In the genomic region with DNA sequence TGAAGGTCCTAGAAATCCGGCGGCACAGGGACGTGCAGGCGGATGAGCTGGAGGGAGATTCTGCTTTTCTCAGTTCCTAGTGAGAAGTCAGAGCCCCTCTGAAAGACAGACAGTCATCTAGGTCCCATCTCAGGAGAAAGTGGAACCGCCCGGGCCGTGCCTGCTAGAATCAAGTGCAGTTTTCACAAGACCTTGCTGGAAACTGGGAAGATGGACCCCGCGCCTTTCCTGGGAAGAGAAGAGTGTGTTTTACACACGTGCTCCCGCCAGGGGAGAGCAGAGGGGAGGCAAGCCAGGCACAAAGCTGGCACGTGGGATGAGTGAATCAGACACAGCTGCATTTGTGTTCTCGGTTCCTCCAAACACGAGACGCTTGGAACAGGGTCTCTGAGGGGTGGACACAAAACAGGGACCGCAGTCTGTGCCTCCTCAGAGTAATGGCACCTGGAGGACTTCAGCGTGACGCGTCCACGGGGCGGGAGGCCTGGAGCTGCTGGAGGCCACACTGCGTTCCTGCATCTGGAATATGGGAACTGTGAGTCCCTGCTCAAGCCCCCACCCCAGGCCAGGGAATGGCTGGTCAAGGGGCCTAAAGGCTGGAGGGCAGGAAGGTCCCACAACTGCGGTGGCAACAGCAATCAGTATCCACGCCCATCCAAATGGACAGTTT, we compare ENCODE assay signal across 25 cellular contexts.
DNase-seq lines count a peak whose midpoint lies in the region; TF ChIP-seq lines count a peak whose summit lies in the region.
"Had no signal": no experiment of that assay in that cellular context is flagged by ENCODE, and none has a peak within 500 bp of the region (broad histone marks: within the 10 kb centered on the region; RNA-seq: fewer than 3 reads in every experiment).

No MANE protein-coding gene starts in this region.

- TF ChIP-seq POLR2A in adrenal gland (IDR thresholded peaks at IDR 0.05), result no peak

- H2AFZ ChIP-seq in trophoblast cell (ENCODE audit: insufficient read depth, low read length, poor library complexity), result no peak overlapping the region
- H2AFZ ChIP-seq: PC-9 had no signal

- H3K4me1 ChIP-seq in adrenal gland (replicated peaks in 1 of 2), result no peaks in the 10 kb centered on the region
- H3K4me1 ChIP-seq in trophoblast cell (ENCODE audit: control insufficient read depth in 1 of 2, insufficient read depth in 2 of 2, low read length in 2 of 2), result no peaks in the 10 kb centered on the region
- H3K4me1 ChIP-seq: BLaER1 treated with 17β-estradiol and CSF1 and Interleukin-3, amounts not matched to agents 10 nM and 100 nM had no signal

- H3K23ac ChIP-seq in trophoblast cell (ENCODE audit: low read length), result no peak overlapping the region

- peaks cover 34% of the 10 kb centered on the region for H3K9me3 Mint-ChIP-seq in activated naive CD4-positive, alpha-beta T cell treated with anti-CD3 and anti-CD28 coated beads, Interleukin-2, amount 10 ng/mL, durations not matched to agents 7 days and 5 days

- H4K8ac ChIP-seq in trophoblast cell (ENCODE audit: low read depth, low read length), result no peak overlapping the region

- no peaks in the 10 kb centered on the region for H3K27me3 Mint-ChIP-seq in activated naive CD4-positive, alpha-beta T cell treated with anti-CD3 and anti-CD28 coated beads, Interleukin-2, amount 10 ng/mL, durations not matched to agents 7 days and 5 days
- H3K27me3 Mint-ChIP-seq: CD4-positive, alpha-beta memory T cell had no signal

- no peak overlapping the region for H4K91ac ChIP-seq in trophoblast cell (ENCODE audit: low read depth, low read length)

- intact Hi-C loops in posterior vena cava (cut with DNase I), result no loop called here
- intact Hi-C loops in adrenal gland (cut with DNase I), result no loop called here

- no peaks in the 10 kb centered on the region for H3K79me1 ChIP-seq in trophoblast cell (ENCODE audit: low read length)

- DNase-seq in activated naive CD4-positive, alpha-beta T cell treated with anti-CD3 and anti-CD28 coated beads, Interleukin-2, amount 50 U/mL, for 16 hours, result peak; percentile 7
- DNase-seq in activated naive CD4-positive, alpha-beta T cell treated with anti-CD3 and anti-CD28 coated beads, Interleukin-2, amount 10 ng/mL, durations not matched to agents 7 days and 5 days, result no peak
- DNase-seq in H7 (peak; percentile 44), islet precursor cell (peak; percentile 35), posterior vena cava (ENCODE audit: low spot score) (peak; percentile 62), adrenal gland (no peak), trophoblast cell (no peak)
- no peak for DNase-seq in stimulated activated CD4-positive, alpha-beta T cell treated with anti-CD3 and anti-CD28 coated beads, Interleukin-2, amount 100 ng/mL, for 24 hours
- DNase-seq: AML-193; CD4-positive, alpha-beta memory T cell; COR-L47; DMS53; IMR-90; MM.1S; NCI-H1417; NCI-H1694; NCI-H2029 treated with DMSO at 0.1 percent for 48 hours; NCI-H446 treated with DMSO at 0.1 percent for 48 hours; NCI-H526; NCI-H82; NK-92 treated with Interleukin-12 subunit alpha and Interleukin-12 subunit beta, amount 100 ng/mL, for 24 hours; PC-9; SHP77 had no signal

- H3K9me3 ChIP-seq in adrenal gland (replicated peaks in 1 of 3), result peaks cover 0 to 5% (median 0%) of the 10 kb centered on the region in 3 donors
- H3K9me3 ChIP-seq in trophoblast cell (ENCODE audit: insufficient read depth, low read depth, low read length), result peaks cover 7% of the 10 kb centered on the region

- no peaks in the 10 kb centered on the region for H3K4me1 Mint-ChIP-seq in activated naive CD4-positive, alpha-beta T cell treated with anti-CD3 and anti-CD28 coated beads, Interleukin-2, amount 10 ng/mL, durations not matched to agents 7 days and 5 days

- no peak for TF ChIP-seq CTCF in adrenal gland (IDR thresholded peaks at IDR 0.05)

- no peaks in the 10 kb centered on the region for H3K36me3 ChIP-seq in H7 (replicated peaks; ENCODE audit: control insufficient read depth, insufficient read depth, low read length)
- no peaks in the 10 kb centered on the region for H3K36me3 ChIP-seq in adrenal gland (replicated peaks in 1 of 2)
- H3K36me3 ChIP-seq in trophoblast cell (ENCODE audit: control insufficient read depth in 1 of 2, insufficient read depth in 2 of 2, low read length in 2 of 2), result no peaks in the 10 kb centered on the region

- H3K79me2 ChIP-seq in trophoblast cell (ENCODE audit: control insufficient read depth, insufficient read depth, low read length, poor library complexity), result no peaks in the 10 kb centered on the region

- H3K4me2 ChIP-seq in trophoblast cell (ENCODE audit: low read length), result no peak overlapping the region
- H3K4me2 ChIP-seq: BLaER1 treated with 17β-estradiol and CSF1 and Interleukin-3, amounts not matched to agents 10 nM and 100 nM; KMS-11; PC-9 had no signal

- no peak overlapping the region for H2AK5ac ChIP-seq in trophoblast cell (ENCODE audit: low read length)

- no peak overlapping the region for H2BK5ac ChIP-seq in trophoblast cell (ENCODE audit: low read depth, low read length, poor library complexity)

- H3K4me3 Mint-ChIP-seq in activated naive CD4-positive, alpha-beta T cell treated with anti-CD3 and anti-CD28 coated beads, Interleukin-2, amount 10 ng/mL, durations not matched to agents 7 days and 5 days, result no peak overlapping the region
- H3K4me3 Mint-ChIP-seq: CD4-positive, alpha-beta memory T cell had no signal

- peaks cover 23% of the 10 kb centered on the region for H3K36me3 Mint-ChIP-seq in activated naive CD4-positive, alpha-beta T cell treated with anti-CD3 and anti-CD28 coated beads, Interleukin-2, amount 10 ng/mL, durations not matched to agents 7 days and 5 days

- H3K4ac ChIP-seq in trophoblast cell (ENCODE audit: low read depth, low read length), result no peak overlapping the region

- H3K27ac ChIP-seq in adrenal gland, result no peak overlapping the region
- H3K27ac ChIP-seq in trophoblast cell (ENCODE audit: low read depth, low read length), result no peak overlapping the region
- H3K27ac ChIP-seq: BLaER1 treated with 17β-estradiol and CSF1 and Interleukin-3, amounts not matched to agents 10 nM and 100 nM; KMS-11; PC-9 had no signal

- H3K4me3 ChIP-seq in H7 (ENCODE audit: insufficient read depth, low read depth, low read length), result no peak overlapping the region
- H3K4me3 ChIP-seq in adrenal gland, result no peak overlapping the region
- no peak overlapping the region for H3K4me3 ChIP-seq in trophoblast cell (ENCODE audit: low read depth, low read length)
- H3K4me3 ChIP-seq: BLaER1 treated with 17β-estradiol and CSF1 and Interleukin-3, amounts not matched to agents 10 nM and 100 nM; PC-9 had no signal

- no peak overlapping the region for H2BK12ac ChIP-seq in trophoblast cell (ENCODE audit: low read length)

- H3K9ac ChIP-seq in trophoblast cell (ENCODE audit: low read length), result no peak overlapping the region
- H3K9ac ChIP-seq: BLaER1 treated with 17β-estradiol and CSF1 and Interleukin-3, amounts not matched to agents 10 nM and 100 nM; KMS-11 had no signal

- no peak overlapping the region for H3K18ac ChIP-seq in trophoblast cell (ENCODE audit: low read length)

- no peak overlapping the region for H3K27ac Mint-ChIP-seq in activated naive CD4-positive, alpha-beta T cell treated with anti-CD3 and anti-CD28 coated beads, Interleukin-2, amount 10 ng/mL, durations not matched to agents 7 days and 5 days
- H3K27ac Mint-ChIP-seq: CD4-positive, alpha-beta memory T cell had no signal

- CTCF ChIA-PET in activated naive CD4-positive, alpha-beta T cell treated with anti-CD3 and anti-CD28 coated beads, Interleukin-2, amount 10 ng/mL, durations not matched to agents 7 days and 5 days (lab: Charles Lee), result no interaction called here

- 78 to 86% (median 81%) methylated on average over 16 to 24 of the region's 24 CpGs for WGBS in adrenal gland, 4 donors
- no CpG with 5 or more reads among the region's 24 CpGs for WGBS in trophoblast cell (ENCODE audit: extremely low coverage, insufficient coverage, insufficient read length)

- H4K12ac ChIP-seq in trophoblast cell (ENCODE audit: low read depth, low read length), result no peak overlapping the region

- no peak overlapping the region for H2BK120ac ChIP-seq in trophoblast cell (ENCODE audit: insufficient read depth, low read length, poor library complexity)

- no peak overlapping the region for H3K14ac ChIP-seq in trophoblast cell (ENCODE audit: low read length)

- H3K27me3 ChIP-seq in H7 (ENCODE audit: control insufficient read depth, insufficient read depth, low read length) (no peaks in the 10 kb centered on the region), adrenal gland (no peaks in the 10 kb centered on the region), trophoblast cell (ENCODE audit: insufficient read depth, low read length) (peaks cover 2% of the 10 kb centered on the region)
- H3K27me3 ChIP-seq: BLaER1 treated with 17β-estradiol and CSF1 and Interleukin-3, amounts not matched to agents 10 nM and 100 nM had no signal

Comparison
In these comparisons a context has a peak if more than half of its experiments do, and no peak if none do; other contexts are left out.
1. DNase-seq: peak in activated naive CD4-positive, alpha-beta T cell treated with anti-CD3 and anti-CD28 coated beads, Interleukin-2, amount 50 U/mL, for 16 hours (single experiment), H7 (single experiment), islet precursor cell (single experiment) and posterior vena cava (single experiment); none in activated naive CD4-positive, alpha-beta T cell treated with anti-CD3 and anti-CD28 coated beads, Interleukin-2, amount 10 ng/mL, durations not matched to agents 7 days and 5 days (single experiment), adrenal gland (0 of 7), trophoblast cell (0 of 2) and stimulated activated CD4-positive, alpha-beta T cell treated with anti-CD3 and anti-CD28 coated beads, Interleukin-2, amount 100 ng/mL, for 24 hours (0 of 2).